ENCODE assay signal across 8 cellular contexts in genomic region chr17:78774956-78775571, GRCh38. TPM values are rescaled to one million over a fixed set of nuclear protein-coding genes. Genes with fewer than 3 reads are reported as not detected.
DNase-seq lines count a peak whose midpoint lies in the region; ATAC-seq, FAIRE-seq and TF ChIP-seq lines count a peak whose summit lies in the region.

No MANE protein-coding gene starts in this region.

- no peak for FAIRE-seq in HTR-8/SVneo (lab: Jason Lieb, UNC)

- intact Hi-C loops in activated CD4-positive, alpha-beta T cell treated with anti-CD3 and anti-CD28 coated beads for 36 hours (cut with DNase I, micrococcal nuclease): loop anchor here (1.0 to 10.0 kb wide), 8 partner anchors 16 to 1220 kb away; no protein-coding TSS in a partner anchor

- H3K9me3 Mint-ChIP-seq in HFFc6: no peaks in the 10 kb centered on the region
- no peaks in the 10 kb centered on the region for H3K9me3 Mint-ChIP-seq in activated CD4-positive, alpha-beta T cell treated with anti-CD3 and anti-CD28 coated beads for 36 hours (ENCODE audit: low read depth)

- DNase-seq in AML-193 (lab: John Stamatoyannopoulos, UW): peak; percentile 27 to 50
- DNase-seq in HFFc6: no peak
- DNase-seq in activated CD4-positive, alpha-beta T cell treated with anti-CD3 and anti-CD28 coated beads for 36 hours: peak; percentile 86
- peak; percentile 72 for DNase-seq in stimulated activated CD4-positive, alpha-beta T cell treated with anti-CD3 and anti-CD28 coated beads, Interleukin-4, amount 100 ng/mL, for 24 hours
- DNase-seq in HTR-8/SVneo (ENCODE audit: insufficient read length, low spot score): no peak
- no peak for DNase-seq in caudate nucleus (lab: John Stamatoyannopoulos, UW)

- H3K4me1 Mint-ChIP-seq in HFFc6 (ENCODE audit: low read depth): peaks cover 28% of the 10 kb centered on the region
- peaks cover 68% of the 10 kb centered on the region for H3K4me1 Mint-ChIP-seq in activated CD4-positive, alpha-beta T cell treated with anti-CD3 and anti-CD28 coated beads for 36 hours

- no peak for TF ChIP-seq CTCF in HFFc6 (IDR thresholded peaks at IDR 0.05)

- H3K27me3 Mint-ChIP-seq in HFFc6 (ENCODE audit: insufficient read depth): no peaks in the 10 kb centered on the region; the same call in 1 of the 2 replicates
- no peaks in the 10 kb centered on the region for H3K27me3 Mint-ChIP-seq in activated CD4-positive, alpha-beta T cell treated with anti-CD3 and anti-CD28 coated beads for 36 hours

- ATAC-seq in activated CD4-positive, alpha-beta T cell treated with anti-CD3 and anti-CD28 coated beads for 36 hours: peak; percentile 67
- ATAC-seq in esophagus mucosa (peak; percentile 53), GM18861 (IDR thresholded peaks at IDR 0.05; ENCODE audit: unreplicated experiment) (no peak)

- POLR2A ChIA-PET in activated CD4-positive, alpha-beta T cell treated with anti-CD3 and anti-CD28 coated beads for 36 hours (lab: Charles Lee): interaction anchor here (0.8 to 1.7 kb wide), 4 partner anchors 11 to 26 kb away, joined by 3 to 15 read pairs (median 4); no protein-coding TSS in a partner anchor

- CTCF ChIA-PET in activated CD4-positive, alpha-beta T cell treated with anti-CD3 and anti-CD28 coated beads for 36 hours (lab: Charles Lee): interaction anchor here (0.6 to 1.8 kb wide), 13 partner anchors 8 to 1808 kb away, joined by 3 to 7 read pairs (median 4); no protein-coding TSS in a partner anchor

- H3K36me3 Mint-ChIP-seq in HFFc6 (ENCODE audit: low read depth): no peaks in the 10 kb centered on the region
- peaks cover 33% of the 10 kb centered on the region for H3K36me3 Mint-ChIP-seq in activated CD4-positive, alpha-beta T cell treated with anti-CD3 and anti-CD28 coated beads for 36 hours (ENCODE audit: low read depth)

- H3K27ac Mint-ChIP-seq in HFFc6: no peak overlapping the region
- peak overlapping the region; percentile 100 for H3K27ac Mint-ChIP-seq in activated CD4-positive, alpha-beta T cell treated with anti-CD3 and anti-CD28 coated beads for 36 hours

- peak overlapping the region; percentile 4 for H3K4me3 Mint-ChIP-seq in HFFc6
- H3K4me3 Mint-ChIP-seq in activated CD4-positive, alpha-beta T cell treated with anti-CD3 and anti-CD28 coated beads for 36 hours: peak overlapping the region; percentile 84

- H3K27ac ChIP-seq in caudate nucleus (ENCODE audit: low read depth, low read length): no peak overlapping the region

RNA-seq across cellular contexts. Expression of gene CYTH1, which starts 7.0 kb away (rescaled TPM):
- 10 to 100 TPM in 4 of 6 experiments, 1 to 10 TPM in 2; 7.7 to 15.3 (median 10.9) TPM for total RNA-seq in HFFc6 (2021; fragmentation: NEBNext Ultra II Directional; extraction: Animal tissue kit (Norgen Biotek cat#: 25700))
- 100 to 1,000 TPM; 109 to 130 TPM for total RNA-seq in activated CD4-positive, alpha-beta T cell treated with anti-CD3 and anti-CD28 coated beads for 36 hours
- total RNA-seq in esophagus mucosa: 54.7 TPM

Comparison
In these comparisons a context has a peak if more than half of its experiments do, and no peak if none do; other contexts are left out.
1. DNase-seq: peak in AML-193 (2 of 2), activated CD4-positive, alpha-beta T cell treated with anti-CD3 and anti-CD28 coated beads for 36 hours (single experiment) and stimulated activated CD4-positive, alpha-beta T cell treated with anti-CD3 and anti-CD28 coated beads, Interleukin-4, amount 100 ng/mL, for 24 hours (single experiment); none in HFFc6 (single experiment), HTR-8/SVneo (single experiment) and caudate nucleus (0 of 61).